ENCODE assay signal across 18 cellular contexts in genomic region chr22:17841836-17842235, GRCh38.
DNase-seq lines count a peak whose midpoint lies in the region; ATAC-seq and TF ChIP-seq lines count a peak whose summit lies in the region.
"Had no signal": no experiment of that assay in that cellular context is flagged by ENCODE, and none has a peak within 500 bp of the region (broad histone marks: within the 10 kb centered on the region; RNA-seq: fewer than 3 reads in every experiment).

No MANE protein-coding gene starts in this region.

- intact Hi-C loops in breast epithelium (cut with DNase I; ENCODE audit: low total_unique reads) (no loop called here), MCF 10A (cut with micrococcal nuclease) (no loop called here), stomach (cut with DNase I; ENCODE audit: low total_unique reads) (no loop called here)

- BruUV-seq in MCF 10A (replicated peaks; lab: Mats Ljungman, UMichigan) = no TSS peak

- H3K27ac ChIP-seq in breast epithelium = peak overlapping the region; percentile 9 to 72
- H3K27ac ChIP-seq in liver (ENCODE audit: low read depth in 1 of 2, low read length in 2 of 2) = peak overlapping the region; percentile 85 to 95
- peak overlapping the region in 3 of 5 donors; percentile 44 to 87 (median 44) for H3K27ac ChIP-seq in stomach
- H3K27ac ChIP-seq: pancreas, WERI-Rb-1 had no signal

- ATAC-seq in T-helper 17 cell (no peak), GM18502 (IDR thresholded peaks at IDR 0.05; ENCODE audit: poor library complexity, unreplicated experiment) (no peak)
- ATAC-seq: Panc1 had no signal

- CTCF ChIA-PET in MCF 10A (lab: Yijun Ruan, JAX) = no interaction called here

- no peak for DNase-seq in breast epithelium (ENCODE audit: low spot score in 2 of 2)
- no peak for DNase-seq in MCF 10A (ENCODE audit: unreplicated experiment)
- DNase-seq in T-helper 17 cell = no peak
- no peak for DNase-seq in stomach
- DNase-seq in NOMO-1 (lab: John Stamatoyannopoulos, UW; ENCODE audit: unreplicated experiment in 2 of 2) = no peak
- DNase-seq in NCI-H2107 treated with DMSO at 0.1 percent for 48 hours (lab: John Stamatoyannopoulos, UW; ENCODE audit: unreplicated experiment) = no peak
- DNase-seq: activated CD8-positive, alpha-beta memory T cell treated with anti-CD3 and anti-CD28 coated beads, Interleukin-2, amount 50 U/mL, for 48 hours; cortex of kidney; NCI-H187; NCI-H345; WERI-Rb-1 had no signal

- TF ChIP-seq EP300 in stomach (IDR thresholded peaks at IDR 0.05) = no peak

- 29% methylated on average over 16 of the region's 16 CpGs for WGBS in liver
- WGBS in stomach, 5 donors = 74 to 94% (median 90%) methylated on average over 16 of the region's 16 CpGs; no CpG with 5 or more reads in 1 of the 5 donors

- TF ChIP-seq POLR2A in breast epithelium (IDR thresholded peaks at IDR 0.05) = no peak
- no peak for TF ChIP-seq POLR2A in stomach (IDR thresholded peaks at IDR 0.05)

- H3K27me3 ChIP-seq in breast epithelium (no peaks in the 10 kb centered on the region), liver (ENCODE audit: control insufficient read depth in 4 of 4, insufficient read depth in 4 of 4, low read length in 3 of 4) (no peaks in the 10 kb centered on the region), stomach (no peaks in the 10 kb centered on the region)
- H3K27me3 ChIP-seq: pancreas had no signal

- no peak for TF ChIP-seq CTCF in breast epithelium (IDR thresholded peaks at IDR 0.05)
- TF ChIP-seq CTCF in MCF 10A (IDR thresholded peaks at IDR 0.05; ENCODE audit: unreplicated experiment) = no peak
- TF ChIP-seq CTCF in liver (IDR thresholded peaks at IDR 0.05; ENCODE audit: low read depth, low read length, missing input control) = no peak
- no peak for TF ChIP-seq CTCF in stomach (IDR thresholded peaks at IDR 0.05)

- H3K36me3 ChIP-seq in breast epithelium (no peaks in the 10 kb centered on the region), liver (ENCODE audit: control insufficient read depth in 4 of 4, insufficient read depth in 3 of 4, low read depth in 1 of 4, low read length in 3 of 4) (peaks cover 0 to 2% (median 0%) of the 10 kb centered on the region in 4 donors), stomach (peaks cover 4 to 54% (median 43%) of the 10 kb centered on the region in 4 donors)

- peak overlapping the region in 1 of 3 donors; percentile 16 for H3K4me3 ChIP-seq in breast epithelium
- peak overlapping the region; percentile 57 to 67 (median 58) for H3K4me3 ChIP-seq in liver (ENCODE audit: low read depth in 1 of 3, low read length in 3 of 3)
- H3K4me3 ChIP-seq in stomach = peak overlapping the region in 1 of 4 donors; percentile 18
- H3K4me3 ChIP-seq: pancreas had no signal

- H3K4me3 Mint-ChIP-seq in MCF 10A (ENCODE audit: unreplicated experiment) (no peak overlapping the region), T-helper 17 cell (no peak overlapping the region)
- H3K4me3 Mint-ChIP-seq: B cell had no signal

- H3K27ac Mint-ChIP-seq in MCF 10A (ENCODE audit: low read depth, unreplicated experiment) = no peak overlapping the region
- peak overlapping the region; percentile 77 for H3K27ac Mint-ChIP-seq in T-helper 17 cell

- peaks cover 25% of the 10 kb centered on the region for H3K36me3 Mint-ChIP-seq in MCF 10A (ENCODE audit: insufficient read depth, unreplicated experiment)
- no peaks in the 10 kb centered on the region for H3K36me3 Mint-ChIP-seq in T-helper 17 cell (ENCODE audit: low read depth)
- H3K36me3 Mint-ChIP-seq: immature natural killer cell had no signal

- H3K4me1 ChIP-seq in breast epithelium (peaks cover 5 to 6% of the 10 kb centered on the region in 2 donors), liver (ENCODE audit: control insufficient read depth in 4 of 4, insufficient read depth in 4 of 4, low read length in 3 of 4) (peaks cover 10 to 58% (median 41%) of the 10 kb centered on the region in 4 donors), stomach (peaks cover 10 to 40% (median 22%) of the 10 kb centered on the region in 4 donors)
- H3K4me1 ChIP-seq: pancreas had no signal

- TF ChIP-seq RAD21 in liver (IDR thresholded peaks at IDR 0.05) = peak in 1 of 2 donors; percentile 50

- H3K4me1 Mint-ChIP-seq in MCF 10A (ENCODE audit: insufficient read depth, unreplicated experiment) (no peaks in the 10 kb centered on the region), T-helper 17 cell (peaks cover 3% of the 10 kb centered on the region)
- H3K4me1 Mint-ChIP-seq: B cell had no signal

- peak overlapping the region; percentile 72 to 73 for H3K9ac ChIP-seq in liver (ENCODE audit: low read depth in 1 of 2, low read length in 2 of 2)

- no peaks in the 10 kb centered on the region for H3K9me3 ChIP-seq in breast epithelium
- H3K9me3 ChIP-seq in T-helper 17 cell (ENCODE audit: control insufficient read depth, low read length, poor library complexity, severe bottlenecking) = no peaks in the 10 kb centered on the region
- no peaks in the 10 kb centered on the region for H3K9me3 ChIP-seq in liver (ENCODE audit: control insufficient read depth in 4 of 4, low read length in 3 of 4)
- H3K9me3 ChIP-seq in stomach = no peaks in the 10 kb centered on the region
- H3K9me3 ChIP-seq: pancreas had no signal

- POLR2A ChIA-PET in MCF 10A (lab: Yijun Ruan, JAX) = no interaction called here

- H3K27me3 Mint-ChIP-seq in MCF 10A (ENCODE audit: insufficient read depth, unreplicated experiment) = no peaks in the 10 kb centered on the region
- no peaks in the 10 kb centered on the region for H3K27me3 Mint-ChIP-seq in T-helper 17 cell
- H3K27me3 Mint-ChIP-seq: B cell; stimulated activated naive CD8-positive, alpha-beta T cell treated with anti-CD3 and anti-CD28 coated beads, Interleukin-15, Interleukin-2, amounts not matched to agents 100 ng/mL and 50 ng/mL, for 24 hours had no signal

- no peaks in the 10 kb centered on the region for H3K9me3 Mint-ChIP-seq in MCF 10A (ENCODE audit: unreplicated experiment)
- H3K9me3 Mint-ChIP-seq: immature natural killer cell; stimulated activated naive CD8-positive, alpha-beta T cell treated with anti-CD3 and anti-CD28 coated beads, Interleukin-15, Interleukin-2, amounts not matched to agents 100 ng/mL and 50 ng/mL, for 24 hours had no signal

TF ChIP-seq in liver, 16 proteins besides CTCF, POLR2A, EP300 and RAD21 (continues in another document):
- TF ChIP-seq, protein P1, sequence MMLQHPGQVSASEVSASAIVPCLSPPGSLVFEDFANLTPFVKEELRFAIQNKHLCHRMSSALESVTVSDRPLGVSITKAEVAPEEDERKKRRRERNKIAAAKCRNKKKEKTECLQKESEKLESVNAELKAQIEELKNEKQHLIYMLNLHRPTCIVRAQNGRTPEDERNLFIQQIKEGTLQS (IDR thresholded peaks at IDR 0.05) = no peak
- TF ChIP-seq JUND (IDR thresholded peaks at IDR 0.05) (no peak), SP1 (IDR thresholded peaks at IDR 0.05) (peak; percentile 92), FOXA1 (IDR thresholded peaks at IDR 0.05) (no peak), HNF4G (IDR thresholded peaks at IDR 0.05) (peak; percentile 79), TAF1 (conservative IDR thresholded peaks at IDR 0.05) (no peak), NR2F2 (IDR thresholded peaks at IDR 0.05) (peak; percentile 61), GABPA (IDR thresholded peaks at IDR 0.05 in 1 of 2, conservative IDR thresholded peaks at IDR 0.05 in 1 of 2) (no peak), RXRA (IDR thresholded peaks at IDR 0.05) (peak; percentile 90), ZBTB33 (IDR thresholded peaks at IDR 0.05) (peak; percentile 17), EGR1 (IDR thresholded peaks at IDR 0.05; ENCODE audit: low read depth in 2 of 2) (no peak), MAX (IDR thresholded peaks at IDR 0.05) (no peak), YY1 (IDR thresholded peaks at IDR 0.05) (no peak), FOXA2 (IDR thresholded peaks at IDR 0.05) (no peak)
- TF ChIP-seq, protein P2, sequence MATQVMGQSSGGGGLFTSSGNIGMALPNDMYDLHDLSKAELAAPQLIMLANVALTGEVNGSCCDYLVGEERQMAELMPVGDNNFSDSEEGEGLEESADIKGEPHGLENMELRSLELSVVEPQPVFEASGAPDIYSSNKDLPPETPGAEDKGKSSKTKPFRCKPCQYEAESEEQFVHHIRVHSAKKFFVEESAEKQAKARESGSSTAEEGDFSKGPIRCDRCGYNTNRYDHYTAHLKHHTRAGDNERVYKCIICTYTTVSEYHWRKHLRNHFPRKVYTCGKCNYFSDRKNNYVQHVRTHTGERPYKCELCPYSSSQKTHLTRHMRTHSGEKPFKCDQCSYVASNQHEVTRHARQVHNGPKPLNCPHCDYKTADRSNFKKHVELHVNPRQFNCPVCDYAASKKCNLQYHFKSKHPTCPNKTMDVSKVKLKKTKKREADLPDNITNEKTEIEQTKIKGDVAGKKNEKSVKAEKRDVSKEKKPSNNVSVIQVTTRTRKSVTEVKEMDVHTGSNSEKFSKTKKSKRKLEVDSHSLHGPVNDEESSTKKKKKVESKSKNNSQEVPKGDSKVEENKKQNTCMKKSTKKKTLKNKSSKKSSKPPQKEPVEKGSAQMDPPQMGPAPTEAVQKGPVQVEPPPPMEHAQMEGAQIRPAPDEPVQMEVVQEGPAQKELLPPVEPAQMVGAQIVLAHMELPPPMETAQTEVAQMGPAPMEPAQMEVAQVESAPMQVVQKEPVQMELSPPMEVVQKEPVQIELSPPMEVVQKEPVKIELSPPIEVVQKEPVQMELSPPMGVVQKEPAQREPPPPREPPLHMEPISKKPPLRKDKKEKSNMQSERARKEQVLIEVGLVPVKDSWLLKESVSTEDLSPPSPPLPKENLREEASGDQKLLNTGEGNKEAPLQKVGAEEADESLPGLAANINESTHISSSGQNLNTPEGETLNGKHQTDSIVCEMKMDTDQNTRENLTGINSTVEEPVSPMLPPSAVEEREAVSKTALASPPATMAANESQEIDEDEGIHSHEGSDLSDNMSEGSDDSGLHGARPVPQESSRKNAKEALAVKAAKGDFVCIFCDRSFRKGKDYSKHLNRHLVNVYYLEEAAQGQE (IDR thresholded peaks at IDR 0.05) = peak; percentile 68
